Comparison of ENCODE assay signal across 22 cellular contexts in the genomic region with DNA sequence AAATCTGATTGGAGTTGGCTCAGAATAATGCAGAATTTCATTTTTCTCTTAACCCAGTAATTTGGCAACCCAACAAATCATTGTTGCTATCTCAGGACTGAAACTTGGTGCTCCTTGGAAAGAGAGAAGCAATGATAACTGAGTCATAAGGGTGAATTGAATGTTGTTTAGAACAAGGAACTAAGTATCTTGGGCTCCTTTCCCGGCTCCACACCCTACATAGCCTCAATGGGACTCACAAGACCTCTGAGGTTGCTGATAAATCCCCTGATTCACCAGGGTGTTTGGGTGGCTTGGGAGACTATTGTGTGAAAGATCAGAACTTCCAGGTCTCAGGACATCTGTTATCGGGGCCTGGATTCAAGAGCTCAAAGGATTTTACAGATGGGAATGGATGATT. TPM values are rescaled to one million over a fixed set of nuclear protein-coding genes. Genes with fewer than 3 reads are reported as not detected.
DNase-seq lines count a peak whose midpoint lies in the region; ATAC-seq, FAIRE-seq and TF ChIP-seq lines count a peak whose summit lies in the region.
"Had no signal": no experiment of that assay in that cellular context is flagged by ENCODE, and none has a peak within 500 bp of the region (broad histone marks: within the 10 kb centered on the region; RNA-seq: fewer than 3 reads in every experiment).

No MANE protein-coding gene starts in this region.

- intact Hi-C loops in heart right ventricle (cut with DNase I): loop anchor here in 1 of 10 donors (10.0 kb wide), 1 partner anchor 93 kb away; the partner anchor contains the start of gene APH1B

- DNase-seq in right atrium auricular region (ENCODE audit: low spot score) (peak; percentile 50), heart right ventricle (no peak), bronchial epithelial cell (ENCODE audit: low read depth) (peak; percentile 57), fibroblast of the aortic adventitia (ENCODE audit: low read depth) (peak; percentile 84), NCI-H128 (lab: John Stamatoyannopoulos, UW; ENCODE audit: unreplicated experiment) (no peak)
- DNase-seq in stimulated activated CD4-positive, alpha-beta T cell treated with anti-CD3 and anti-CD28 coated beads, Interleukin-1b, Interleukin-23, amount 100 ng/mL, for 48 hours: no peak
- DNase-seq: GF-D8, MM.1S, NCI-H1417, NCI-H187, NCI-H446, NCI-H526, PC-3, RPMI8226, SHP77 had no signal

- H3K4me3 ChIP-seq in right atrium auricular region: no peak overlapping the region
- no peak overlapping the region for H3K4me3 ChIP-seq in heart right ventricle
- no peak overlapping the region for H3K4me3 ChIP-seq in bronchial epithelial cell (ENCODE audit: low read depth, low read length)
- no peak overlapping the region for H3K4me3 ChIP-seq in fibroblast of the aortic adventitia (ENCODE audit: low read depth, low read length)
- H3K4me3 ChIP-seq: K562, SK-N-MC had no signal

- no peaks in the 10 kb centered on the region for H3K27me3 ChIP-seq in right atrium auricular region
- no peaks in the 10 kb centered on the region for H3K27me3 ChIP-seq in heart right ventricle
- no peaks in the 10 kb centered on the region for H3K27me3 ChIP-seq in bronchial epithelial cell (ENCODE audit: control insufficient read depth, insufficient read depth, low read length)

- H3K4me1 ChIP-seq in right atrium auricular region (no peaks in the 10 kb centered on the region), heart right ventricle (peaks cover 0 to 5% (median 0%) of the 10 kb centered on the region in 9 donors)

- no peak for FAIRE-seq in bronchial epithelial cell (lab: Jason Lieb, UNC)
- FAIRE-seq: A204.1, H1, K562 had no signal

- H3K36me3 ChIP-seq in right atrium auricular region: no peaks in the 10 kb centered on the region
- H3K36me3 ChIP-seq in heart right ventricle: no peaks in the 10 kb centered on the region
- no peaks in the 10 kb centered on the region for H3K36me3 ChIP-seq in bronchial epithelial cell (ENCODE audit: control insufficient read depth, insufficient read depth, low read length)

- ATAC-seq in heart right ventricle (no peak), HG03571 (IDR thresholded peaks at IDR 0.05; ENCODE audit: unreplicated experiment) (no peak), HG03439 (IDR thresholded peaks at IDR 0.05; ENCODE audit: unreplicated experiment) (no peak)
- ATAC-seq: K562, PC-3 had no signal

- H3K9me3 ChIP-seq in right atrium auricular region: no peaks in the 10 kb centered on the region
- no peaks in the 10 kb centered on the region for H3K9me3 ChIP-seq in heart right ventricle

- no peak overlapping the region for H3K27ac ChIP-seq in right atrium auricular region
- no peak overlapping the region for H3K27ac ChIP-seq in heart right ventricle
- H3K27ac ChIP-seq: C4-2B, SK-N-MC had no signal

- 87 to 94% methylated on average over 2 of the region's 2 CpGs for WGBS in heart right ventricle, 2 donors

- TF ChIP-seq CTCF in right atrium auricular region (IDR thresholded peaks at IDR 0.05) (no peak), heart right ventricle (IDR thresholded peaks at IDR 0.05) (no peak), bronchial epithelial cell (IDR thresholded peaks at IDR 0.05; ENCODE audit: insufficient read depth, low read length, severe bottlenecking) (no peak), fibroblast of the aortic adventitia (IDR thresholded peaks at IDR 0.05; ENCODE audit: insufficient read depth, low read length) (no peak)

RNA-seq across cellular contexts. Expression of gene RAB8B, which starts 7.7 kb away (rescaled TPM):
- 10 to 100 TPM; 10.2 to 19.3 TPM for total RNA-seq in right atrium auricular region
- 10 to 100 TPM in 4 of 10 donors, 1 to 10 TPM in 6; 6.0 to 27.7 (median 7.4) TPM for total RNA-seq in heart right ventricle
- polyA plus RNA-seq in heart right ventricle: 1 to 10 TPM; 4.4 to 4.5 TPM
- total RNA-seq in bronchial epithelial cell: 18.7 and 23.0 TPM in 2 replicates
- total RNA-seq in fibroblast of the aortic adventitia (ENCODE audit: low replicate concordance): 25.3 and 84.1 TPM in 2 replicates

RNA-seq across cellular contexts. Expression of gene RPS27L, which starts 24.4 kb away (rescaled TPM):
- total RNA-seq in right atrium auricular region: 10 to 100 TPM; 74.7 to 76.4 TPM
- 100 to 1,000 TPM; 117 to 177 (median 145) TPM for total RNA-seq in heart right ventricle
- 10 to 100 TPM; 70.6 to 95.0 TPM for polyA plus RNA-seq in heart right ventricle
- total RNA-seq in bronchial epithelial cell: 62.7 and 105 TPM in 2 replicates
- total RNA-seq in fibroblast of the aortic adventitia (ENCODE audit: low replicate concordance): 92.0 and 193 TPM in 2 replicates

RNA-seq across cellular contexts. Expression of gene LACTB, which starts 60.0 kb away (rescaled TPM):
- total RNA-seq in right atrium auricular region (10 to 100 TPM; 10.6 to 20.5 TPM), heart right ventricle (10 to 100 TPM; 22.2 to 32.2 (median 24.6) TPM), bronchial epithelial cell (14.5 and 15.5 TPM in 2 replicates), fibroblast of the aortic adventitia (ENCODE audit: low replicate concordance) (26.1 and 36.1 TPM in 2 replicates)
- 10 to 100 TPM; 11.6 to 19.6 TPM for polyA plus RNA-seq in heart right ventricle

Comparison
In these comparisons a context has a peak if more than half of its experiments do, and no peak if none do; other contexts are left out.
1. DNase-seq: peak in right atrium auricular region (single experiment), bronchial epithelial cell (single experiment) and fibroblast of the aortic adventitia (single experiment); none in heart right ventricle (0 of 2), stimulated activated CD4-positive, alpha-beta T cell treated with anti-CD3 and anti-CD28 coated beads, Interleukin-1b, Interleukin-23, amount 100 ng/mL, for 48 hours (single experiment) and NCI-H128 (single experiment).